Comparison of ENCODE assay signal across 15 cellular contexts in the genomic region with DNA sequence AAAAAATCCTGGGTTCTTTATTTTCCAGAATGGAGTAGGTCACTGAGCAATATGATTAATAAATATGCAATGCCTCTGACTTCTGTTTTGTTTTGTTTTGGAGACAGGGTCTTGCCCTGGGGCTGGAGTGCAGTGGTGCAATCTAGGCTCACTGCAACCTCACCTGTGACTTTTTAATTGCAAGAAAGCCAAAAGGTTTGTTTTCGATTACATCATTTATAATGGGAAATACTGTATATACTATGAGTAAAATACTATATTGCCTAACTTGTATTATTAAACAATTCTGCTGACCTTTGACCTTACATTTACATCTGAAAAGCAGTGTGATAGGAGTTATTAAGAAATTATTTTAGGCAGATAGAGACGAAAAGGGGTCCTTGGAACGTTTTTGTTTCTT. TPM values are rescaled to one million over a fixed set of nuclear protein-coding genes. Genes with fewer than 3 reads are reported as not detected.
DNase-seq lines count a peak whose midpoint lies in the region; ATAC-seq and TF ChIP-seq lines count a peak whose summit lies in the region.
"Had no signal": no experiment of that assay in that cellular context is flagged by ENCODE, and none has a peak within 500 bp of the region (broad histone marks: within the 10 kb centered on the region; RNA-seq: fewer than 3 reads in every experiment).

No MANE protein-coding gene starts in this region.

- POLR2A ChIA-PET in PC-3 (lab: Charles Lee; ENCODE audit: unreplicated experiment), result no interaction called here

- in situ Hi-C loops in mammary epithelial cell (cut with MboI; ENCODE audit: low sequenced_read_pairs in 2 of 2), result no loop called here

- 87% methylated on average over 3 of the region's 3 CpGs for WGBS in mammary epithelial cell (ENCODE audit: low coverage, missing lambda C conversion rate)
- WGBS in trophoblast cell (ENCODE audit: extremely low coverage, insufficient coverage, insufficient read length), result no CpG with 5 or more reads among the region's 3 CpGs

- H2BK12ac ChIP-seq in trophoblast cell (ENCODE audit: low read length), result no peak overlapping the region

- no peak overlapping the region for H3K14ac ChIP-seq in trophoblast cell (ENCODE audit: low read length)

- DNase-seq in M059J (ENCODE audit: low read depth) (peak; percentile 39), PC-3 (peak; percentile 24), mammary epithelial cell (peak; percentile 40), trophoblast cell (peak; percentile 90 to 97), ascending aorta (ENCODE audit: low spot score in 2 of 2) (no peak)
- DNase-seq: AML-193; Caco-2; CD8-positive, alpha-beta memory T cell; DND-41; GDM1; GOT3; H9 had no signal

- no peaks in the 10 kb centered on the region for H3K79me1 ChIP-seq in trophoblast cell (ENCODE audit: low read length)

- no peak overlapping the region for H3K18ac ChIP-seq in trophoblast cell (ENCODE audit: low read length)

- no peak overlapping the region for H3K27ac ChIP-seq in PC-3 (ENCODE audit: low read length)
- H3K27ac ChIP-seq in mammary epithelial cell (ENCODE audit: insufficient read depth, low read depth, low read length), result no peak overlapping the region
- H3K27ac ChIP-seq in trophoblast cell (ENCODE audit: low read depth, low read length), result no peak overlapping the region
- no peak overlapping the region for H3K27ac ChIP-seq in ascending aorta
- H3K27ac ChIP-seq: BLaER1 had no signal

- H3K36me3 ChIP-seq in PC-3 (ENCODE audit: low read depth, low read length) (no peaks in the 10 kb centered on the region), mammary epithelial cell (ENCODE audit: insufficient read depth, low read length) (no peaks in the 10 kb centered on the region), trophoblast cell (ENCODE audit: control insufficient read depth in 1 of 2, insufficient read depth in 2 of 2, low read length in 2 of 2) (no peaks in the 10 kb centered on the region), ascending aorta (no peaks in the 10 kb centered on the region)
- H3K36me3 ChIP-seq: BLaER1 had no signal

- TF ChIP-seq CTCF in PC-3 (conservative IDR thresholded peaks at IDR 0.05; ENCODE audit: low read depth, low read length) (no peak), mammary epithelial cell (conservative IDR thresholded peaks at IDR 0.05 in 1 of 2, IDR thresholded peaks at IDR 0.05 in 1 of 2; ENCODE audit: extremely low read depth in 1 of 2, insufficient read depth in 1 of 2, low read depth in 1 of 2, low read length in 2 of 2) (no peak), ascending aorta (IDR thresholded peaks at IDR 0.05) (no peak)

- H3K4me2 ChIP-seq in PC-3 (ENCODE audit: low read length) (no peak overlapping the region), mammary epithelial cell (ENCODE audit: insufficient read depth, low read depth, low read length) (no peak overlapping the region), trophoblast cell (ENCODE audit: low read length) (no peak overlapping the region)
- H3K4me2 ChIP-seq: BLaER1 had no signal

- dilution Hi-C loops in mammary epithelial cell (cut with HindIII; ENCODE audit: low sequenced_read_pairs), result no loop called here

- H3K9me2 ChIP-seq in PC-3 (replicated peaks; ENCODE audit: low read length), result no peaks in the 10 kb centered on the region

- intact Hi-C loops in PC-3 (cut with micrococcal nuclease) (no loop called here), mammary epithelial cell (cut with micrococcal nuclease) (no loop called here), ascending aorta (cut with DNase I) (no loop called here)

- H4K20me1 ChIP-seq in PC-3 (ENCODE audit: low read length), result no peaks in the 10 kb centered on the region
- H4K20me1 ChIP-seq in mammary epithelial cell (ENCODE audit: insufficient read depth, low read length), result no peaks in the 10 kb centered on the region
- H4K20me1 ChIP-seq: BLaER1 had no signal

- no peak overlapping the region for H2BK5ac ChIP-seq in trophoblast cell (ENCODE audit: low read depth, low read length, poor library complexity)

- no peak overlapping the region for H3K9ac ChIP-seq in PC-3 (ENCODE audit: low read length)
- H3K9ac ChIP-seq in mammary epithelial cell (ENCODE audit: insufficient read depth, low read length), result no peak overlapping the region
- H3K9ac ChIP-seq in trophoblast cell (ENCODE audit: low read length), result no peak overlapping the region
- H3K9ac ChIP-seq: BLaER1 had no signal

- no peak overlapping the region for H3K4ac ChIP-seq in trophoblast cell (ENCODE audit: low read depth, low read length)

- H4K91ac ChIP-seq in trophoblast cell (ENCODE audit: low read depth, low read length), result no peak overlapping the region

- H3K27me3 ChIP-seq in PC-3 (ENCODE audit: low read length), result no peaks in the 10 kb centered on the region
- no peaks in the 10 kb centered on the region for H3K27me3 ChIP-seq in mammary epithelial cell (ENCODE audit: insufficient read depth, low read length)
- H3K27me3 ChIP-seq in trophoblast cell (ENCODE audit: insufficient read depth, low read length), result no peaks in the 10 kb centered on the region
- no peaks in the 10 kb centered on the region for H3K27me3 ChIP-seq in ascending aorta
- H3K27me3 ChIP-seq: BLaER1 had no signal

- H3K23ac ChIP-seq in trophoblast cell (ENCODE audit: low read length), result no peak overlapping the region

- no peak overlapping the region for H4K8ac ChIP-seq in trophoblast cell (ENCODE audit: low read depth, low read length)

- ATAC-seq in PC-3 (no peak), HG03108 (IDR thresholded peaks at IDR 0.05; ENCODE audit: unreplicated experiment) (no peak), HG03571 (IDR thresholded peaks at IDR 0.05; ENCODE audit: unreplicated experiment) (no peak)

- BruUV-seq in PC-3 (replicated peaks; lab: Mats Ljungman, UMichigan), result no TSS peak
- no TSS peak for BruUV-seq in mammary epithelial cell (replicated peaks; lab: Mats Ljungman, UMichigan)

- H3K79me2 ChIP-seq in PC-3 (ENCODE audit: low read length), result no peaks in the 10 kb centered on the region
- no peaks in the 10 kb centered on the region for H3K79me2 ChIP-seq in mammary epithelial cell (ENCODE audit: insufficient read depth, low read length)
- H3K79me2 ChIP-seq in trophoblast cell (ENCODE audit: control insufficient read depth, insufficient read depth, low read length, poor library complexity), result no peaks in the 10 kb centered on the region

- H3K4me3 ChIP-seq in PC-3 (ENCODE audit: low read length) (no peak overlapping the region), mammary epithelial cell (replicated peaks in 1 of 3; ENCODE audit: insufficient read depth in 1 of 3, low read depth in 2 of 3, low read length in 3 of 3) (no peak overlapping the region), trophoblast cell (ENCODE audit: low read depth, low read length) (no peak overlapping the region), ascending aorta (no peak overlapping the region)
- H3K4me3 ChIP-seq: BLaER1 had no signal

- no peak overlapping the region for H2AK5ac ChIP-seq in trophoblast cell (ENCODE audit: low read length)

- H3K9me3 ChIP-seq in PC-3 (ENCODE audit: low read length) (no peaks in the 10 kb centered on the region), mammary epithelial cell (replicated peaks; ENCODE audit: insufficient read depth, low read length) (no peaks in the 10 kb centered on the region), trophoblast cell (ENCODE audit: insufficient read depth, low read depth, low read length) (no peaks in the 10 kb centered on the region), ascending aorta (no peaks in the 10 kb centered on the region)
- H3K9me3 ChIP-seq: BLaER1, Caco-2 had no signal

- H3F3A ChIP-seq in PC-3 (ENCODE audit: low read length, unreplicated experiment), result no peaks in the 10 kb centered on the region

- H3K4me1 ChIP-seq in PC-3 (ENCODE audit: insufficient read depth, low read length) (peaks cover 3% of the 10 kb centered on the region), mammary epithelial cell (ENCODE audit: insufficient read depth, low read length) (peaks cover 3% of the 10 kb centered on the region), trophoblast cell (ENCODE audit: control insufficient read depth in 1 of 2, insufficient read depth in 2 of 2, low read length in 2 of 2) (no peaks in the 10 kb centered on the region), ascending aorta (no peaks in the 10 kb centered on the region)
- H3K4me1 ChIP-seq: BLaER1 had no signal

- H2BK120ac ChIP-seq in trophoblast cell (ENCODE audit: insufficient read depth, low read length, poor library complexity), result no peak overlapping the region

- no peak overlapping the region for H4K12ac ChIP-seq in trophoblast cell (ENCODE audit: low read depth, low read length)

- CTCF ChIA-PET in PC-3 (lab: Charles Lee), result no interaction called here
- CTCF ChIA-PET in mammary epithelial cell (lab: Charles Lee; ENCODE audit: low non-redundant PET), result no interaction called here

- H2AFZ ChIP-seq in PC-3 (ENCODE audit: low read length), result no peak overlapping the region
- H2AFZ ChIP-seq in mammary epithelial cell (ENCODE audit: low read depth, low read length), result no peak overlapping the region
- no peak overlapping the region for H2AFZ ChIP-seq in trophoblast cell (ENCODE audit: insufficient read depth, low read length, poor library complexity)

RNA-seq across cellular contexts. Expression of a gene that starts 11.6 kb away (rescaled TPM):
- total RNA-seq in M059J (2014; rRNA removed; shearing (Covaris generic)), result 84.3 and 114 TPM in 2 replicates
- total RNA-seq in PC-3 (2014; rRNA removed), result 116 and 119 TPM in 2 replicates
- total RNA-seq in mammary epithelial cell, result 100 to 1,000 TPM; 158 to 159 TPM
- polyA plus RNA-seq in mammary epithelial cell, result 85.1 TPM
- 71.8 TPM for polyA minus RNA-seq in mammary epithelial cell
- 93.3 and 100 TPM in 2 replicates for polyA plus RNA-seq in trophoblast cell (2013)
- 64.5 TPM for total RNA-seq in ascending aorta

Comparison
In these comparisons a context has a peak if more than half of its experiments do, and no peak if none do; other contexts are left out.
1. DNase-seq: peak in M059J (single experiment), PC-3 (single experiment), mammary epithelial cell (single experiment) and trophoblast cell (2 of 2); none in ascending aorta (0 of 2).